ENCODE assay signal across 8 cellular contexts in the genomic region with DNA sequence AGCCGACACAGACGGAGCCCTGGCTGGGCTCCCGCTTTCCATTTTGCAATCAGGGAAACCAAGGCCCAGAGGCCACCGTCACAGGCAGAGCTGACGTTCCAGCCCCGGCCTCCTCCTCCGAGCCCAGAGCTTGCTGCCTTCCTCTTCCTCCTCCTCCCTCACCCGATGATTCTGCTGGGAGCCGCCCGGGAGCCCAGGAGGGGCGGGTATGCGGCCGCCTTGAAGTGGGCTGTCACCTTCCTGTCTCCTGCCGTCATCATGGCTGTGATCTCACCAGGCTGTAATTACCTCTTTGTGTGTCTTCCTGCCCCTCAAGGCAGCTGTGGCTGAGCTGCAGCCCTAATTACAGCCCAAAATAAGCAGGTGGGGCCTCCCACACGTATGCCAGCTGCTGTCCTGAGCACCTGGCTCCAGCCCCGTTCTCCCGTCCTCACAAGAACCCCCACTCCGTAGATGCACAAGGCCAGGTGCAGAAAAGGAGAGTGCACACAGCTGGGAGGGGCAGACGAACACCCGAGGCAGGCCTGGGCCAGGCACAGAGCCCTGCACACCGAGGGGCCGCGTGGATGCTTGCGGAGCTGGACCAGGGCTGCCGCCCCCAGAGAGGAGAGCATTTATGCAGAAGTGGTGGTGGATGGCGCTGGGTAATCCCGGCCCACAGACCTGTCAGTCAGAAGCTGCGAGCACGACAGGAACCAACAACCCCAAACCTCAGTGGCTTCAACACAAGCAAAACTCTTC.
A peak's percentile ranks its signal among the peaks of the same experiment; 100 is the strongest.
DNase-seq lines count a peak whose midpoint lies in the region; ATAC-seq and TF ChIP-seq lines count a peak whose summit lies in the region.

No MANE protein-coding gene starts in this region.

- H3K4me3 ChIP-seq in SK-N-MC = peak overlapping the region; percentile 73
- H3K4me3 ChIP-seq in iPS-15b (ENCODE audit: low read depth, low read length) = peak overlapping the region; percentile 39

- no peaks in the 10 kb centered on the region for H3K9me3 ChIP-seq in SK-N-MC (ENCODE audit: low read depth, low read length)
- H3K9me3 ChIP-seq in iPS-15b (ENCODE audit: control insufficient read depth, insufficient read depth, low read length) = no peaks in the 10 kb centered on the region

- peak overlapping the region; percentile 78 for H3K27ac ChIP-seq in SK-N-MC

- peak; percentile 82 for DNase-seq in SIG-M5 treated with dmso at 0.1 percent for 504 hours (lab: John Stamatoyannopoulos, UW; ENCODE audit: unreplicated experiment)
- no peak for DNase-seq in SIG-M5 (lab: John Stamatoyannopoulos, UW)
- no peak for DNase-seq in SK-N-MC (ENCODE audit: low read depth, low spot score)
- peak; percentile 68 for DNase-seq in activated naive CD4-positive, alpha-beta T cell treated with anti-CD3 and anti-CD28 coated beads, Interleukin-2, amount 50 U/mL, for 16 hours
- peak; percentile 75 for DNase-seq in stimulated activated CD4-positive, alpha-beta T cell treated with anti-CD3 and anti-CD28 coated beads, Interleukin-4, amount 100 ng/mL, for 24 hours

- H3K27me3 ChIP-seq in iPS-15b (ENCODE audit: control insufficient read depth, insufficient read depth, low read length) = peaks cover 16% of the 10 kb centered on the region

- no peak for ATAC-seq in SK-N-SH treated with all-trans-retinoic acid at 6 μM for 48 hours
- no peak for ATAC-seq in HG03175 (IDR thresholded peaks at IDR 0.05; ENCODE audit: unreplicated experiment)

- no peaks in the 10 kb centered on the region; the same call in 1 of the 2 replicates for H3K36me3 ChIP-seq in SK-N-MC (ENCODE audit: insufficient read depth, low read length)
- H3K36me3 ChIP-seq in iPS-15b (ENCODE audit: control insufficient read depth, insufficient read depth, low read length) = peaks cover 3% of the 10 kb centered on the region

- peak overlapping the region; percentile 68 for H3K9ac ChIP-seq in SK-N-MC (ENCODE audit: insufficient read length)
- no peak overlapping the region for H3K9ac ChIP-seq in iPS-15b (ENCODE audit: low read depth, low read length)

- H3K4me1 ChIP-seq in iPS-15b (ENCODE audit: control insufficient read depth, insufficient read depth, low read length) = peaks cover 5% of the 10 kb centered on the region

TF ChIP-seq in SK-N-SH treated with all-trans-retinoic acid at 6 μM for 48 hours, 23 proteins besides CTCF, POLR2A, EP300 and RAD21:
- TF ChIP-seq ESRRG (CRISPR knock-in tag; IDR thresholded peaks at IDR 0.05) (no peak), ZNF8 (CRISPR knock-in tag; IDR thresholded peaks at IDR 0.05) (no peak), ZNF565 (CRISPR knock-in tag; conservative IDR thresholded peaks at IDR 0.05; ENCODE audit: low read depth) (no peak), ZFP3 (CRISPR knock-in tag; IDR thresholded peaks at IDR 0.05) (no peak), PPARA (CRISPR knock-in tag; IDR thresholded peaks at IDR 0.05; ENCODE audit: borderline replicate concordance) (no peak), ZC3H10 (CRISPR knock-in tag; IDR thresholded peaks at IDR 0.05) (no peak), OSR1 (CRISPR knock-in tag; IDR thresholded peaks at IDR 0.05) (no peak), ISL1 (CRISPR knock-in tag; IDR thresholded peaks at IDR 0.05) (no peak), ZNF70 (CRISPR knock-in tag; IDR thresholded peaks at IDR 0.05) (no peak), TOX (CRISPR knock-in tag; IDR thresholded peaks at IDR 0.05; ENCODE audit: borderline replicate concordance) (no peak), SNAI2 (CRISPR knock-in tag; IDR thresholded peaks at IDR 0.05) (no peak), GLIS3 (CRISPR knock-in tag; IDR thresholded peaks at IDR 0.05) (no peak), RARB (CRISPR knock-in tag; IDR thresholded peaks at IDR 0.05) (no peak), CSDC2 (CRISPR knock-in tag; IDR thresholded peaks at IDR 0.05) (no peak)
- TF ChIP-seq, protein P1, sequence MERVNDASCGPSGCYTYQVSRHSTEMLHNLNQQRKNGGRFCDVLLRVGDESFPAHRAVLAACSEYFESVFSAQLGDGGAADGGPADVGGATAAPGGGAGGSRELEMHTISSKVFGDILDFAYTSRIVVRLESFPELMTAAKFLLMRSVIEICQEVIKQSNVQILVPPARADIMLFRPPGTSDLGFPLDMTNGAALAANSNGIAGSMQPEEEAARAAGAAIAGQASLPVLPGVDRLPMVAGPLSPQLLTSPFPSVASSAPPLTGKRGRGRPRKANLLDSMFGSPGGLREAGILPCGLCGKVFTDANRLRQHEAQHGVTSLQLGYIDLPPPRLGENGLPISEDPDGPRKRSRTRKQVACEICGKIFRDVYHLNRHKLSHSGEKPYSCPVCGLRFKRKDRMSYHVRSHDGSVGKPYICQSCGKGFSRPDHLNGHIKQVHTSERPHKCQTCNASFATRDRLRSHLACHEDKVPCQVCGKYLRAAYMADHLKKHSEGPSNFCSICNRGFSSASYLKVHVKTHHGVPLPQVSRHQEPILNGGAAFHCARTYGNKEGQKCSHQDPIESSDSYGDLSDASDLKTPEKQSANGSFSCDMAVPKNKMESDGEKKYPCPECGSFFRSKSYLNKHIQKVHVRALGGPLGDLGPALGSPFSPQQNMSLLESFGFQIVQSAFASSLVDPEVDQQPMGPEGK (CRISPR knock-in tag; IDR thresholded peaks at IDR 0.05; ENCODE audit: borderline replicate concordance) = no peak
- TF ChIP-seq, protein P2, sequence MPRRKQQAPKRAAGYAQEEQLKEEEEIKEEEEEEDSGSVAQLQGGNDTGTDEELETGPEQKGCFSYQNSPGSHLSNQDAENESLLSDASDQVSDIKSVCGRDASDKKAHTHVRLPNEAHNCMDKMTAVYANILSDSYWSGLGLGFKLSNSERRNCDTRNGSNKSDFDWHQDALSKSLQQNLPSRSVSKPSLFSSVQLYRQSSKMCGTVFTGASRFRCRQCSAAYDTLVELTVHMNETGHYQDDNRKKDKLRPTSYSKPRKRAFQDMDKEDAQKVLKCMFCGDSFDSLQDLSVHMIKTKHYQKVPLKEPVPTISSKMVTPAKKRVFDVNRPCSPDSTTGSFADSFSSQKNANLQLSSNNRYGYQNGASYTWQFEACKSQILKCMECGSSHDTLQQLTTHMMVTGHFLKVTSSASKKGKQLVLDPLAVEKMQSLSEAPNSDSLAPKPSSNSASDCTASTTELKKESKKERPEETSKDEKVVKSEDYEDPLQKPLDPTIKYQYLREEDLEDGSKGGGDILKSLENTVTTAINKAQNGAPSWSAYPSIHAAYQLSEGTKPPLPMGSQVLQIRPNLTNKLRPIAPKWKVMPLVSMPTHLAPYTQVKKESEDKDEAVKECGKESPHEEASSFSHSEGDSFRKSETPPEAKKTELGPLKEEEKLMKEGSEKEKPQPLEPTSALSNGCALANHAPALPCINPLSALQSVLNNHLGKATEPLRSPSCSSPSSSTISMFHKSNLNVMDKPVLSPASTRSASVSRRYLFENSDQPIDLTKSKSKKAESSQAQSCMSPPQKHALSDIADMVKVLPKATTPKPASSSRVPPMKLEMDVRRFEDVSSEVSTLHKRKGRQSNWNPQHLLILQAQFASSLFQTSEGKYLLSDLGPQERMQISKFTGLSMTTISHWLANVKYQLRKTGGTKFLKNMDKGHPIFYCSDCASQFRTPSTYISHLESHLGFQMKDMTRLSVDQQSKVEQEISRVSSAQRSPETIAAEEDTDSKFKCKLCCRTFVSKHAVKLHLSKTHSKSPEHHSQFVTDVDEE (CRISPR knock-in tag; IDR thresholded peaks at IDR 0.05) = no peak
- TF ChIP-seq, protein P3, sequence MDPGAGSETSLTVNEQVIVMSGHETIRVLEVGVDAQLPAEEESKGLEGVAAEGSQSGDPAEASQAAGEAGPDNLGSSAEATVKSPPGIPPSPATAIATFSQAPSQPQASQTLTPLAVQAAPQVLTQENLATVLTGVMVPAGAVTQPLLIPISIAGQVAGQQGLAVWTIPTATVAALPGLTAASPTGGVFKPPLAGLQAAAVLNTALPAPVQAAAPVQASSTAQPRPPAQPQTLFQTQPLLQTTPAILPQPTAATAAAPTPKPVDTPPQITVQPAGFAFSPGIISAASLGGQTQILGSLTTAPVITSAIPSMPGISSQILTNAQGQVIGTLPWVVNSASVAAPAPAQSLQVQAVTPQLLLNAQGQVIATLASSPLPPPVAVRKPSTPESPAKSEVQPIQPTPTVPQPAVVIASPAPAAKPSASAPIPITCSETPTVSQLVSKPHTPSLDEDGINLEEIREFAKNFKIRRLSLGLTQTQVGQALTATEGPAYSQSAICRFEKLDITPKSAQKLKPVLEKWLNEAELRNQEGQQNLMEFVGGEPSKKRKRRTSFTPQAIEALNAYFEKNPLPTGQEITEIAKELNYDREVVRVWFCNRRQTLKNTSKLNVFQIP (CRISPR knock-in tag; IDR thresholded peaks at IDR 0.05; ENCODE audit: borderline replicate concordance, low read depth) = no peak
- TF ChIP-seq, protein P4, sequence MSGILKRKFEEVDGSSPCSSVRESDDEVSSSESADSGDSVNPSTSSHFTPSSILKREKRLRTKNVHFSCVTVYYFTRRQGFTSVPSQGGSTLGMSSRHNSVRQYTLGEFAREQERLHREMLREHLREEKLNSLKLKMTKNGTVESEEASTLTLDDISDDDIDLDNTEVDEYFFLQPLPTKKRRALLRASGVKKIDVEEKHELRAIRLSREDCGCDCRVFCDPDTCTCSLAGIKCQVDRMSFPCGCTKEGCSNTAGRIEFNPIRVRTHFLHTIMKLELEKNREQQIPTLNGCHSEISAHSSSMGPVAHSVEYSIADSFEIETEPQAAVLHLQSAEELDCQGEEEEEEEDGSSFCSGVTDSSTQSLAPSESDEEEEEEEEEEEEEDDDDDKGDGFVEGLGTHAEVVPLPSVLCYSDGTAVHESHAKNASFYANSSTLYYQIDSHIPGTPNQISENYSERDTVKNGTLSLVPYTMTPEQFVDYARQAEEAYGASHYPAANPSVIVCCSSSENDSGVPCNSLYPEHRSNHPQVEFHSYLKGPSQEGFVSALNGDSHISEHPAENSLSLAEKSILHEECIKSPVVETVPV (CRISPR knock-in tag; IDR thresholded peaks at IDR 0.05) = no peak
- TF ChIP-seq, protein P5, sequence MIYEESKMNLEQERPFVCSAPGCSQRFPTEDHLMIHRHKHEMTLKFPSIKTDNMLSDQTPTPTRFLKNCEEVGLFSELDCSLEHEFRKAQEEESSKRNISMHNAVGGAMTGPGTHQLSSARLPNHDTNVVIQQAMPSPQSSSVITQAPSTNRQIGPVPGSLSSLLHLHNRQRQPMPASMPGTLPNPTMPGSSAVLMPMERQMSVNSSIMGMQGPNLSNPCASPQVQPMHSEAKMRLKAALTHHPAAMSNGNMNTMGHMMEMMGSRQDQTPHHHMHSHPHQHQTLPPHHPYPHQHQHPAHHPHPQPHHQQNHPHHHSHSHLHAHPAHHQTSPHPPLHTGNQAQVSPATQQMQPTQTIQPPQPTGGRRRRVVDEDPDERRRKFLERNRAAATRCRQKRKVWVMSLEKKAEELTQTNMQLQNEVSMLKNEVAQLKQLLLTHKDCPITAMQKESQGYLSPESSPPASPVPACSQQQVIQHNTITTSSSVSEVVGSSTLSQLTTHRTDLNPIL (CRISPR knock-in tag; IDR thresholded peaks at IDR 0.05; ENCODE audit: low read depth) = no peak
TF ChIP-seq in SK-N-SH treated with all-trans-retinoic acid at 6 μM for 48 hours: peak in this region for 0.

Comparison
In these comparisons a context has a peak if more than half of its experiments do, and no peak if none do; other contexts are left out.
1. DNase-seq: peak in SIG-M5 treated with dmso at 0.1 percent for 504 hours (single experiment), activated naive CD4-positive, alpha-beta T cell treated with anti-CD3 and anti-CD28 coated beads, Interleukin-2, amount 50 U/mL, for 16 hours (single experiment) and stimulated activated CD4-positive, alpha-beta T cell treated with anti-CD3 and anti-CD28 coated beads, Interleukin-4, amount 100 ng/mL, for 24 hours (single experiment); none in SIG-M5 (single experiment) and SK-N-MC (single experiment).